ENCODE assay signal across 1 cellular context in the genomic region with DNA sequence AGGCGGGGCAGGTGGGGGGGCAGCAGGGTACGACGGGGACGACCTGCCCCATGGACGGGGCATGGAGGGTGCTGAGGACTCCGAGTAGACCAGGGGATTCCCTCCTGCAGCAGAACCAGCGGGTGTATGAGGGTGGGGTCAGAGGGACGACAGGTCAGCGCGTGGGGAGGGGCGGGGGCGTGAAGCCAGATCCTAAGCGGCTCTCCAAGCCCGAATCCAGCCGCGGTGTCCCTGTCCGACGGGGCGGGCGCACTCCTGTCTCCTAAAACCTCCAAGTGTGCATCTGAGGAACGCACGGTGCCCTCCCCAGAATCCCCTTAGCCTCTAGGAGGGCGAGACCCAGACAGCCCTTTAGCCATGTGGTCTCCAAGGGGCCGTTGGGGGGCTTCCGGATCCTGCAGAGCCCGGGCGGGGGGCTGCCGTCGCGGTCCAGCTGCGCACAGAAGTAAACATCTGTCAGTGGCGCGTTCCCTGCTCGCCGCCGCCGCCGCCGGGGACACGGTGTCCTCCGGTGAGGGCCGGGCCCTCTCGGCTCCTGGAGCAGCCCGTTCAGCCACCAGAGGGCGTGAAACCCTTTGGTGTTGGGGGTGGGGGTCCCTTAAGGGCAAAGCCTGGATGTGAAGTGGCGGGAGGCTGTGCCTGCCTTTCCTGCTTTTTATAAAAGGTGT.
TF ChIP-seq lines count a peak whose summit lies in the region.

No MANE protein-coding gene starts in this region.

TF ChIP-seq in HEK293, 187 proteins besides CTCF, POLR2A, EP300 and RAD21 (continued from another document and continues in another):
- TF ChIP-seq, protein P1, sequence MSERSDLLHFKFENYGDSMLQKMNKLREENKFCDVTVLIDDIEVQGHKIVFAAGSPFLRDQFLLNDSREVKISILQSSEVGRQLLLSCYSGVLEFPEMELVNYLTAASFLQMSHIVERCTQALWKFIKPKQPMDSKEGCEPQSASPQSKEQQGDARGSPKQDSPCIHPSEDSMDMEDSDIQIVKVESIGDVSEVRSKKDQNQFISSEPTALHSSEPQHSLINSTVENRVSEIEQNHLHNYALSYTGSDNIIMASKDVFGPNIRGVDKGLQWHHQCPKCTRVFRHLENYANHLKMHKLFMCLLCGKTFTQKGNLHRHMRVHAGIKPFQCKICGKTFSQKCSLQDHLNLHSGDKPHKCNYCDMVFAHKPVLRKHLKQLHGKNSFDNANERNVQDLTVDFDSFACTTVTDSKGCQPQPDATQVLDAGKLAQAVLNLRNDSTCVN (tag by site-specific recombination; optimal IDR thresholded peaks at IDR 0.05): peak; percentile 77
- no peak for TF ChIP-seq ZNF155 (tag by site-specific recombination; IDR thresholded peaks at IDR 0.05)
- TF ChIP-seq ZNF121 (tag by site-specific recombination; IDR thresholded peaks at IDR 0.05): no peak
- no peak for TF ChIP-seq ZNF175 (tag by site-specific recombination; IDR thresholded peaks at IDR 0.05)
- TF ChIP-seq ZBTB17 (tag by site-specific recombination; IDR thresholded peaks at IDR 0.05): no peak
- peak; percentile 49; the same call in 1 of the 2 replicates for TF ChIP-seq KLF17 (tag by site-specific recombination; IDR thresholded peaks at IDR 0.05)
- no peak for TF ChIP-seq ZNF610 (tag by site-specific recombination; IDR thresholded peaks at IDR 0.05; ENCODE audit: borderline replicate concordance)
- no peak for TF ChIP-seq SALL2 (tag by site-specific recombination; IDR thresholded peaks at IDR 0.05; ENCODE audit: borderline replicate concordance)
- no peak for TF ChIP-seq ZNF138 (tag by site-specific recombination; IDR thresholded peaks at IDR 0.05; ENCODE audit: borderline replicate concordance)
- TF ChIP-seq ZNF248 (tag by site-specific recombination; IDR thresholded peaks at IDR 0.05): no peak
- TF ChIP-seq ZNF623 (tag by site-specific recombination; IDR thresholded peaks at IDR 0.05): no peak
- TF ChIP-seq OVOL3 (tag by site-specific recombination; IDR thresholded peaks at IDR 0.05): no peak
- TF ChIP-seq KLF9 (tag by site-specific recombination; IDR thresholded peaks at IDR 0.05; ENCODE audit: low read depth): no peak; the same call in 1 of the 2 replicates
- no peak for TF ChIP-seq ZNF747 (tag by site-specific recombination; IDR thresholded peaks at IDR 0.05)
- no peak for TF ChIP-seq PRDM1 (tag by site-specific recombination; IDR thresholded peaks at IDR 0.05)
- TF ChIP-seq GLIS1 (tag by site-specific recombination; IDR thresholded peaks at IDR 0.05): peak; percentile 62
- no peak for TF ChIP-seq GLI4 (tag by site-specific recombination; IDR thresholded peaks at IDR 0.05)
- TF ChIP-seq ZNF132 (tag by site-specific recombination; IDR thresholded peaks at IDR 0.05; ENCODE audit: borderline replicate concordance): no peak
- no peak for TF ChIP-seq ZNF19 (tag by site-specific recombination; IDR thresholded peaks at IDR 0.05; ENCODE audit: low read depth)
- no peak for TF ChIP-seq ZNF211 (tag by site-specific recombination; IDR thresholded peaks at IDR 0.05; ENCODE audit: low read depth)
- no peak for TF ChIP-seq FEZF1 (tag by site-specific recombination; IDR thresholded peaks at IDR 0.05)
- no peak for TF ChIP-seq RBAK (tag by site-specific recombination; IDR thresholded peaks at IDR 0.05)
- TF ChIP-seq ZNF510 (tag by site-specific recombination; IDR thresholded peaks at IDR 0.05; ENCODE audit: insufficient replicate concordance): no peak
- TF ChIP-seq ZNF658 (tag by site-specific recombination; IDR thresholded peaks at IDR 0.05): no peak
- TF ChIP-seq ZFP37 (tag by site-specific recombination; IDR thresholded peaks at IDR 0.05): no peak
- no peak for TF ChIP-seq ZNF239 (tag by site-specific recombination; IDR thresholded peaks at IDR 0.05)
- TF ChIP-seq ZNF501 (tag by site-specific recombination; IDR thresholded peaks at IDR 0.05): no peak
- no peak for TF ChIP-seq ZNF280D (tag by site-specific recombination; IDR thresholded peaks at IDR 0.05)
- no peak for TF ChIP-seq ZNF624 (tag by site-specific recombination; IDR thresholded peaks at IDR 0.05)
- no peak for TF ChIP-seq ZNF362 (tag by site-specific recombination; IDR thresholded peaks at IDR 0.05)
- no peak for TF ChIP-seq ZNF555 (tag by site-specific recombination; conservative IDR thresholded peaks at IDR 0.05)
- no peak for TF ChIP-seq ZNF776 (tag by site-specific recombination; IDR thresholded peaks at IDR 0.05; ENCODE audit: borderline replicate concordance)
- TF ChIP-seq, protein P2, sequence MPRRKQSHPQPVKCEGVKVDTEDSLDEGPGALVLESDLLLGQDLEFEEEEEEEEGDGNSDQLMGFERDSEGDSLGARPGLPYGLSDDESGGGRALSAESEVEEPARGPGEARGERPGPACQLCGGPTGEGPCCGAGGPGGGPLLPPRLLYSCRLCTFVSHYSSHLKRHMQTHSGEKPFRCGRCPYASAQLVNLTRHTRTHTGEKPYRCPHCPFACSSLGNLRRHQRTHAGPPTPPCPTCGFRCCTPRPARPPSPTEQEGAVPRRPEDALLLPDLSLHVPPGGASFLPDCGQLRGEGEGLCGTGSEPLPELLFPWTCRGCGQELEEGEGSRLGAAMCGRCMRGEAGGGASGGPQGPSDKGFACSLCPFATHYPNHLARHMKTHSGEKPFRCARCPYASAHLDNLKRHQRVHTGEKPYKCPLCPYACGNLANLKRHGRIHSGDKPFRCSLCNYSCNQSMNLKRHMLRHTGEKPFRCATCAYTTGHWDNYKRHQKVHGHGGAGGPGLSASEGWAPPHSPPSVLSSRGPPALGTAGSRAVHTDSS (tag by site-specific recombination; IDR thresholded peaks at IDR 0.05): no peak
- TF ChIP-seq, protein P3, sequence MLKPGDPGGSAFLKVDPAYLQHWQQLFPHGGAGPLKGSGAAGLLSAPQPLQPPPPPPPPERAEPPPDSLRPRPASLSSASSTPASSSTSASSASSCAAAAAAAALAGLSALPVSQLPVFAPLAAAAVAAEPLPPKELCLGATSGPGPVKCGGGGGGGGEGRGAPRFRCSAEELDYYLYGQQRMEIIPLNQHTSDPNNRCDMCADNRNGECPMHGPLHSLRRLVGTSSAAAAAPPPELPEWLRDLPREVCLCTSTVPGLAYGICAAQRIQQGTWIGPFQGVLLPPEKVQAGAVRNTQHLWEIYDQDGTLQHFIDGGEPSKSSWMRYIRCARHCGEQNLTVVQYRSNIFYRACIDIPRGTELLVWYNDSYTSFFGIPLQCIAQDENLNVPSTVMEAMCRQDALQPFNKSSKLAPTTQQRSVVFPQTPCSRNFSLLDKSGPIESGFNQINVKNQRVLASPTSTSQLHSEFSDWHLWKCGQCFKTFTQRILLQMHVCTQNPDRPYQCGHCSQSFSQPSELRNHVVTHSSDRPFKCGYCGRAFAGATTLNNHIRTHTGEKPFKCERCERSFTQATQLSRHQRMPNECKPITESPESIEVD (tag by site-specific recombination; IDR thresholded peaks at IDR 0.05): no peak
- TF ChIP-seq SP7 (tag by site-specific recombination; IDR thresholded peaks at IDR 0.05): 0 out of 2 replicates have a peak, but pooled peaks have one; percentile 26
- TF ChIP-seq, protein P4, sequence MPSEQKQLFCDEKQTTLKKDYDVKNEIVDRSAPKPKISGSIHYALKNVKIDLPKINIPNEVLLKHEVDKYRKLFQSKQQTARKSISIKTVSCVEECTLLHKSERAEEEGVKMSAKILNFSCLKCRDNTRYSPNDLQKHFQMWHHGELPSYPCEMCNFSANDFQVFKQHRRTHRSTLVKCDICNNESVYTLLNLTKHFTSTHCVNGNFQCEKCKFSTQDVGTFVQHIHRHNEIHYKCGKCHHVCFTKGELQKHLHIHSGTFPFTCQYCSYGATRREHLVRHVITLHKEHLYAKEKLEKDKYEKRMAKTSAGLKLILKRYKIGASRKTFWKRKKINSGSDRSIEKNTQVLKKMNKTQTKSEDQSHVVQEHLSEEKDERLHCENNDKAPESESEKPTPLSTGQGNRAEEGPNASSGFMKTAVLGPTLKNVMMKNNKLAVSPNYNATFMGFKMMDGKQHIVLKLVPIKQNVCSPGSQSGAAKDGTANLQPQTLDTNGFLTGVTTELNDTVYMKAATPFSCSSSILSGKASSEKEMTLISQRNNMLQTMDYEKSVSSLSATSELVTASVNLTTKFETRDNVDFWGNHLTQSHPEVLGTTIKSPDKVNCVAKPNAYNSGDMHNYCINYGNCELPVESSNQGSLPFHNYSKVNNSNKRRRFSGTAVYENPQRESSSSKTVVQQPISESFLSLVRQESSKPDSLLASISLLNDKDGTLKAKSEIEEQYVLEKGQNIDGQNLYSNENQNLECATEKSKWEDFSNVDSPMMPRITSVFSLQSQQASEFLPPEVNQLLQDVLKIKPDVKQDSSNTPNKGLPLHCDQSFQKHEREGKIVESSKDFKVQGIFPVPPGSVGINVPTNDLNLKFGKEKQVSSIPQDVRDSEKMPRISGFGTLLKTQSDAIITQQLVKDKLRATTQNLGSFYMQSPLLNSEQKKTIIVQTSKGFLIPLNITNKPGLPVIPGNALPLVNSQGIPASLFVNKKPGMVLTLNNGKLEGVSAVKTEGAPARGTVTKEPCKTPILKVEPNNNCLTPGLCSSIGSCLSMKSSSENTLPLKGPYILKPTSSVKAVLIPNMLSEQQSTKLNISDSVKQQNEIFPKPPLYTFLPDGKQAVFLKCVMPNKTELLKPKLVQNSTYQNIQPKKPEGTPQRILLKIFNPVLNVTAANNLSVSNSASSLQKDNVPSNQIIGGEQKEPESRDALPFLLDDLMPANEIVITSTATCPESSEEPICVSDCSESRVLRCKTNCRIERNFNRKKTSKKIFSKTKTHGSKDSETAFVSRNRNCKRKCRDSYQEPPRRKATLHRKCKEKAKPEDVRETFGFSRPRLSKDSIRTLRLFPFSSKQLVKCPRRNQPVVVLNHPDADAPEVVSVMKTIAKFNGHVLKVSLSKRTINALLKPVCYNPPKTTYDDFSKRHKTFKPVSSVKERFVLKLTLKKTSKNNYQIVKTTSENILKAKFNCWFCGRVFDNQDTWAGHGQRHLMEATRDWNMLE (tag by site-specific recombination; conservative IDR thresholded peaks at IDR 0.05; ENCODE audit: low read depth): no peak
- no peak for TF ChIP-seq ZNF354C (tag by site-specific recombination; IDR thresholded peaks at IDR 0.05; ENCODE audit: borderline replicate concordance, low read depth)
- TF ChIP-seq ZNF324 (tag by site-specific recombination; IDR thresholded peaks at IDR 0.05): no peak
- TF ChIP-seq ZBTB48 (tag by site-specific recombination; IDR thresholded peaks at IDR 0.05): peak; percentile 91
- no peak for TF ChIP-seq REPIN1 (tag by site-specific recombination; IDR thresholded peaks at IDR 0.05; ENCODE audit: low read depth)
- no peak for TF ChIP-seq KLF7 (tag by site-specific recombination; IDR thresholded peaks at IDR 0.05; ENCODE audit: borderline replicate concordance)
- TF ChIP-seq ZNF777 (tag by site-specific recombination; IDR thresholded peaks at IDR 0.05; ENCODE audit: borderline replicate concordance): peak; percentile 93
- TF ChIP-seq AEBP2 (tag by site-specific recombination; IDR thresholded peaks at IDR 0.05; ENCODE audit: borderline replicate concordance): no peak
- TF ChIP-seq ZNF394 (tag by site-specific recombination; IDR thresholded peaks at IDR 0.05; ENCODE audit: borderline replicate concordance): peak; percentile 24; the same call in 1 of the 2 replicates
- no peak for TF ChIP-seq ZSCAN23 (tag by site-specific recombination; IDR thresholded peaks at IDR 0.05)
- TF ChIP-seq SP2 (tag by site-specific recombination; IDR thresholded peaks at IDR 0.05): 0 out of 2 replicates have a peak, but pooled peaks have one; percentile 25
